ENCODE assay signal across 8 cellular contexts in genomic region chr15:51623386-51623938, GRCh38. TPM values are rescaled to one million over a fixed set of nuclear protein-coding genes. Genes with fewer than 3 reads are reported as not detected.
A peak's percentile ranks its signal among the peaks of the same experiment; 100 is the strongest.
DNase-seq lines count a peak whose midpoint lies in the region; ATAC-seq and TF ChIP-seq lines count a peak whose summit lies in the region.

No MANE protein-coding gene starts in this region.

- no peaks in the 10 kb centered on the region for H3K36me3 ChIP-seq in kidney epithelial cell (ENCODE audit: control insufficient read depth, insufficient read depth, low read length)

- H3K27ac ChIP-seq in temporal lobe (ENCODE audit: low read depth, low read length) = peak overlapping the region; percentile 18

- no peaks in the 10 kb centered on the region for H3K9me3 Mint-ChIP-seq in activated T-helper 2 cell treated with anti-CD3 and anti-CD28 coated beads, Interferon-gamma antibody, Interleukin-2, Interleukin-4, amounts not matched to agents 10 μg/mL and 5 μg/mL and 100 μg/mL, durations not matched to agents 14 hours and 24 hours and 36 hours

- peak; percentile 59 for DNase-seq in CMK (ENCODE audit: low read depth)
- DNase-seq in KG1 (lab: John Stamatoyannopoulos, UW) = peak; percentile 44
- no peak for DNase-seq in activated T-helper 2 cell treated with anti-CD3 and anti-CD28 coated beads, Interferon-gamma antibody, Interleukin-2, Interleukin-4, amounts not matched to agents 10 μg/mL and 5 μg/mL and 100 μg/mL, durations not matched to agents 14 hours and 24 hours and 36 hours (ENCODE audit: low spot score)
- DNase-seq in kidney epithelial cell (ENCODE audit: low read depth) = no peak
- no peak for DNase-seq in COLO668 (lab: John Stamatoyannopoulos, UW; ENCODE audit: unreplicated experiment)
- no peak for DNase-seq in 8988T

- peak overlapping the region; percentile 82 for H3K4me3 Mint-ChIP-seq in activated T-helper 2 cell treated with anti-CD3 and anti-CD28 coated beads, Interferon-gamma antibody, Interleukin-2, Interleukin-4, amounts not matched to agents 10 μg/mL and 5 μg/mL and 100 μg/mL, durations not matched to agents 14 hours and 24 hours and 36 hours (ENCODE audit: low read depth)

- H3K36me3 Mint-ChIP-seq in activated T-helper 2 cell treated with anti-CD3 and anti-CD28 coated beads, Interferon-gamma antibody, Interleukin-2, Interleukin-4, amounts not matched to agents 10 μg/mL and 5 μg/mL and 100 μg/mL, durations not matched to agents 14 hours and 24 hours and 36 hours (ENCODE audit: low read depth) = no peaks in the 10 kb centered on the region

- peaks cover 59% of the 10 kb centered on the region for H3K27me3 Mint-ChIP-seq in activated T-helper 2 cell treated with anti-CD3 and anti-CD28 coated beads, Interferon-gamma antibody, Interleukin-2, Interleukin-4, amounts not matched to agents 10 μg/mL and 5 μg/mL and 100 μg/mL, durations not matched to agents 14 hours and 24 hours and 36 hours (ENCODE audit: low read depth)

- peak overlapping the region; percentile 83 for H3K4me3 ChIP-seq in kidney epithelial cell (ENCODE audit: low read depth, low read length)

- intact Hi-C loops in activated T-helper 2 cell treated with anti-CD3 and anti-CD28 coated beads, Interferon-gamma antibody, Interleukin-2, Interleukin-4, amounts not matched to agents 10 μg/mL and 5 μg/mL and 100 μg/mL, durations not matched to agents 14 hours and 24 hours and 36 hours (cut with micrococcal nuclease) = no loop called here

- H3K4me1 Mint-ChIP-seq in activated T-helper 2 cell treated with anti-CD3 and anti-CD28 coated beads, Interferon-gamma antibody, Interleukin-2, Interleukin-4, amounts not matched to agents 10 μg/mL and 5 μg/mL and 100 μg/mL, durations not matched to agents 14 hours and 24 hours and 36 hours (ENCODE audit: low read depth) = peaks cover 11% of the 10 kb centered on the region

- no peak overlapping the region for H3K27ac Mint-ChIP-seq in activated T-helper 2 cell treated with anti-CD3 and anti-CD28 coated beads, Interferon-gamma antibody, Interleukin-2, Interleukin-4, amounts not matched to agents 10 μg/mL and 5 μg/mL and 100 μg/mL, durations not matched to agents 14 hours and 24 hours and 36 hours

- no peak for TF ChIP-seq CTCF in kidney epithelial cell (IDR thresholded peaks at IDR 0.05; ENCODE audit: insufficient read depth, low read length, poor library complexity, severe bottlenecking)

- H3K27me3 ChIP-seq in kidney epithelial cell (ENCODE audit: control insufficient read depth, insufficient read depth, low read length) = no peaks in the 10 kb centered on the region

- ATAC-seq in GM18517 (IDR thresholded peaks at IDR 0.05; ENCODE audit: unreplicated experiment) = no peak

RNA-seq across cellular contexts. Expression of gene DMXL2, which starts 0.9 kb away (rescaled TPM):
- total RNA-seq in activated T-helper 2 cell treated with anti-CD3 and anti-CD28 coated beads, Interferon-gamma antibody, Interleukin-2, Interleukin-4, amounts not matched to agents 10 μg/mL and 5 μg/mL and 100 μg/mL, durations not matched to agents 14 hours and 24 hours and 36 hours = 2.6 and 3.2 TPM in 2 replicates
- total RNA-seq in kidney epithelial cell (14.2 and 31.7 TPM in 2 replicates), temporal lobe (136 TPM)

RNA-seq across cellular contexts. Expression of gene SCG3, which starts 57.8 kb away (rescaled TPM):
- not detected in 2 replicates for total RNA-seq in activated T-helper 2 cell treated with anti-CD3 and anti-CD28 coated beads, Interferon-gamma antibody, Interleukin-2, Interleukin-4, amounts not matched to agents 10 μg/mL and 5 μg/mL and 100 μg/mL, durations not matched to agents 14 hours and 24 hours and 36 hours
- total RNA-seq in kidney epithelial cell (0.04 and 0.14 TPM in 2 replicates), temporal lobe (54.8 TPM)

Comparison
In these comparisons a context has a peak if more than half of its experiments do, and no peak if none do; other contexts are left out.
1. DNase-seq: peak in CMK (single experiment) and KG1 (single experiment); none in activated T-helper 2 cell treated with anti-CD3 and anti-CD28 coated beads, Interferon-gamma antibody, Interleukin-2, Interleukin-4, amounts not matched to agents 10 μg/mL and 5 μg/mL and 100 μg/mL, durations not matched to agents 14 hours and 24 hours and 36 hours (single experiment), kidney epithelial cell (single experiment), COLO668 (single experiment) and 8988T (single experiment).
2. RNA of gene SCG3, which starts 57.8 kb away (total RNA-seq): 54.8 TPM in temporal lobe (single experiment); 0.04 to 0.14 TPM in kidney epithelial cell and not detected in activated T-helper 2 cell treated with anti-CD3 and anti-CD28 coated beads, Interferon-gamma antibody, Interleukin-2, Interleukin-4, amounts not matched to agents 10 μg/mL and 5 μg/mL and 100 μg/mL, durations not matched to agents 14 hours and 24 hours and 36 hours; every median in the first group is over 10 times any median in the second.